ENCODE assay signal across 1 cellular context in the genomic region with DNA sequence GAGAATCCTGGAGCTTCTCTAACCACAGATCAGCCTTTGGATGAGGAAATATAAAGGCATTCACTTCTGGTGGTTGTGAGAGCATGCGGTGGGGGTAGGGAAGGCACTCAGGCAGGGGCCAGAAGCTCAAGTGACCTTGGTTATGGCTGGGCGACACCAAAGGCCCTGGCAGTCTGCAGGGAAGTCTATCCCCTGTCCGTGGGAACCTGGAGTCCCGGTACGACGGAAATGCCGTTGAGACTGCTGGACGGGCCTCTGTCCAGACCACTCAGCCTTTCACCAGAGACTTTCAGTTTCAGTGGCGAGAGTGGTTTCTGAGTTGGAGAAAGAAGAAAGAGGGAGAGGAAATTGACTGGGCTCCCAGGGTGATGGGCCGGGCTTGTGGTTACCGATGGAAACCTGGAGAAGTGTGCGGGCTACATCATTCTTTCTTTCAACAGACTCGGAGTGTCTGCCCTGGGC.
TF ChIP-seq lines count a peak whose summit lies in the region.

No MANE protein-coding gene starts in this region.

TF ChIP-seq in HepG2, 621 proteins besides CTCF, POLR2A, EP300 and RAD21:
- TF ChIP-seq, protein P1, sequence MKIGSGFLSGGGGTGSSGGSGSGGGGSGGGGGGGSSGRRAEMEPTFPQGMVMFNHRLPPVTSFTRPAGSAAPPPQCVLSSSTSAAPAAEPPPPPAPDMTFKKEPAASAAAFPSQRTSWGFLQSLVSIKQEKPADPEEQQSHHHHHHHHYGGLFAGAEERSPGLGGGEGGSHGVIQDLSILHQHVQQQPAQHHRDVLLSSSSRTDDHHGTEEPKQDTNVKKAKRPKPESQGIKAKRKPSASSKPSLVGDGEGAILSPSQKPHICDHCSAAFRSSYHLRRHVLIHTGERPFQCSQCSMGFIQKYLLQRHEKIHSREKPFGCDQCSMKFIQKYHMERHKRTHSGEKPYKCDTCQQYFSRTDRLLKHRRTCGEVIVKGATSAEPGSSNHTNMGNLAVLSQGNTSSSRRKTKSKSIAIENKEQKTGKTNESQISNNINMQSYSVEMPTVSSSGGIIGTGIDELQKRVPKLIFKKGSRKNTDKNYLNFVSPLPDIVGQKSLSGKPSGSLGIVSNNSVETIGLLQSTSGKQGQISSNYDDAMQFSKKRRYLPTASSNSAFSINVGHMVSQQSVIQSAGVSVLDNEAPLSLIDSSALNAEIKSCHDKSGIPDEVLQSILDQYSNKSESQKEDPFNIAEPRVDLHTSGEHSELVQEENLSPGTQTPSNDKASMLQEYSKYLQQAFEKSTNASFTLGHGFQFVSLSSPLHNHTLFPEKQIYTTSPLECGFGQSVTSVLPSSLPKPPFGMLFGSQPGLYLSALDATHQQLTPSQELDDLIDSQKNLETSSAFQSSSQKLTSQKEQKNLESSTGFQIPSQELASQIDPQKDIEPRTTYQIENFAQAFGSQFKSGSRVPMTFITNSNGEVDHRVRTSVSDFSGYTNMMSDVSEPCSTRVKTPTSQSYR (CRISPR knock-in tag; IDR thresholded peaks at IDR 0.05; ENCODE audit: borderline replicate concordance) = 0 out of 2 replicates have a peak, but pooled peaks have one; percentile 33
- no peak for TF ChIP-seq TOPORS (CRISPR knock-in tag; IDR thresholded peaks at IDR 0.05)
